ENCODE assay signal across 8 cellular contexts in genomic region chr13:33057019-33057785, GRCh38. TPM values are rescaled to one million over a fixed set of nuclear protein-coding genes. Genes with fewer than 3 reads are reported as not detected.
DNase-seq lines count a peak whose midpoint lies in the region; ATAC-seq, FAIRE-seq and TF ChIP-seq lines count a peak whose summit lies in the region.

No MANE protein-coding gene starts in this region.

- no peaks in the 10 kb centered on the region for H3K27me3 Mint-ChIP-seq in WTC11 (ENCODE audit: low read depth)

- H3K4me3 ChIP-seq in AG10803 (ENCODE audit: low read length) (no peak overlapping the region), kidney (ENCODE audit: low read length in 2 of 2) (no peak overlapping the region)

- no peak for FAIRE-seq in kidney (lab: Jason Lieb, UNC)

- CTCF ChIA-PET in HEK293T (lab: Yijun Ruan, JAX) (interaction anchor here (0.7 to 1.2 kb wide), 3 partner anchors 9 to 22 kb away, joined by 3 to 4 read pairs (median 3); no protein-coding TSS in a partner anchor), WTC11 (lab: Charles Lee) (interaction anchor here (0.7 to 1.4 kb wide), 4 partner anchors 16 to 235 kb away, joined by 3 read pairs; no protein-coding TSS in a partner anchor)

- H3K9me3 ChIP-seq in kidney (ENCODE audit: control insufficient read depth in 1 of 2, low read length in 2 of 2): no peaks in the 10 kb centered on the region

- no peak overlapping the region for H3K27ac ChIP-seq in kidney (ENCODE audit: low read depth in 2 of 2, low read length in 2 of 2)

- peak; percentile 15 for DNase-seq in AG10803 (ENCODE audit: low read depth)
- DNase-seq in HEK293T (ENCODE audit: extremely low spot score): peak; percentile 45
- DNase-seq in WTC11 (ENCODE audit: low spot score): no peak
- peak; percentile 47 for DNase-seq in left kidney (ENCODE audit: low read depth, low spot score)
- no peak for DNase-seq in activated CD8-positive, alpha-beta memory T cell treated with anti-CD3 and anti-CD28 coated beads for 24 hours
- DNase-seq in kidney: no peak
- no peak for DNase-seq in RPMI8226

- no peaks in the 10 kb centered on the region for H3K4me1 Mint-ChIP-seq in WTC11

- H3K36me3 ChIP-seq in kidney (ENCODE audit: control insufficient read depth in 1 of 2, insufficient read depth in 2 of 2, low read length in 2 of 2): peaks cover 14 to 28% of the 10 kb centered on the region in 2 donors

- H3K4me1 ChIP-seq in kidney (ENCODE audit: control insufficient read depth in 1 of 2, insufficient read depth in 1 of 2, low read depth in 1 of 2, low read length in 2 of 2): peaks cover 0 to 9% of the 10 kb centered on the region in 2 donors

- H3K9me3 Mint-ChIP-seq in WTC11: no peaks in the 10 kb centered on the region

- H3K36me3 Mint-ChIP-seq in WTC11: no peaks in the 10 kb centered on the region

- no peak overlapping the region for H3K9ac ChIP-seq in kidney (ENCODE audit: low read length in 2 of 2)

- H3K4me3 Mint-ChIP-seq in WTC11: no peak overlapping the region

- POLR2A ChIA-PET in HEK293T (lab: Yijun Ruan, JAX) (no interaction called here), WTC11 (lab: Charles Lee) (interaction anchor here (0.7 kb wide), 1 partner anchor 9 kb away, joined by 5 read pairs; no protein-coding TSS in a partner anchor)

- H3K27ac Mint-ChIP-seq in WTC11: no peak overlapping the region

- peak; percentile 80 for ATAC-seq in WTC11
- ATAC-seq in GM21737 (IDR thresholded peaks at IDR 0.05; ENCODE audit: unreplicated experiment): no peak

- peak; percentile 57 for TF ChIP-seq CTCF in AG10803 (conservative IDR thresholded peaks at IDR 0.05; ENCODE audit: low read length)
- TF ChIP-seq CTCF in WTC11 (IDR thresholded peaks at IDR 0.05): peak; percentile 25; the same call in 1 of the 2 replicates
- TF ChIP-seq CTCF in kidney (IDR thresholded peaks at IDR 0.05; ENCODE audit: borderline replicate concordance, extremely low read depth, insufficient read depth): no peak

- intact Hi-C loops in kidney (cut with DNase I): no loop called here

TF ChIP-seq in HEK293T, 16 proteins besides CTCF, POLR2A, EP300 and RAD21:
- TF ChIP-seq ARNT (IDR thresholded peaks at IDR 0.05) (no peak), BHLHE40 (IDR thresholded peaks at IDR 0.05; ENCODE audit: borderline replicate concordance) (no peak), FOXM1 (IDR thresholded peaks at IDR 0.05; ENCODE audit: borderline replicate concordance) (no peak), ZNF384 (IDR thresholded peaks at IDR 0.05) (no peak), CTBP1 (IDR thresholded peaks at IDR 0.05; ENCODE audit: borderline replicate concordance) (no peak)

TF ChIP-seq in WTC11, 78 proteins besides CTCF, POLR2A, EP300 and RAD21 (continues in another document):
- no peak for TF ChIP-seq FOXJ3 (CRISPR knock-in tag; IDR thresholded peaks at IDR 0.05; ENCODE audit: borderline replicate concordance)
- no peak for TF ChIP-seq HMGXB4 (CRISPR knock-in tag; IDR thresholded peaks at IDR 0.05)
- TF ChIP-seq, protein P1, sequence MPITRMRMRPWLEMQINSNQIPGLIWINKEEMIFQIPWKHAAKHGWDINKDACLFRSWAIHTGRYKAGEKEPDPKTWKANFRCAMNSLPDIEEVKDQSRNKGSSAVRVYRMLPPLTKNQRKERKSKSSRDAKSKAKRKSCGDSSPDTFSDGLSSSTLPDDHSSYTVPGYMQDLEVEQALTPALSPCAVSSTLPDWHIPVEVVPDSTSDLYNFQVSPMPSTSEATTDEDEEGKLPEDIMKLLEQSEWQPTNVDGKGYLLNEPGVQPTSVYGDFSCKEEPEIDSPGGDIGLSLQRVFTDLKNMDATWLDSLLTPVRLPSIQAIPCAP (CRISPR knock-in tag; IDR thresholded peaks at IDR 0.05): no peak
- no peak for TF ChIP-seq NR2C2 (CRISPR knock-in tag; IDR thresholded peaks at IDR 0.05)
- TF ChIP-seq, protein P2, sequence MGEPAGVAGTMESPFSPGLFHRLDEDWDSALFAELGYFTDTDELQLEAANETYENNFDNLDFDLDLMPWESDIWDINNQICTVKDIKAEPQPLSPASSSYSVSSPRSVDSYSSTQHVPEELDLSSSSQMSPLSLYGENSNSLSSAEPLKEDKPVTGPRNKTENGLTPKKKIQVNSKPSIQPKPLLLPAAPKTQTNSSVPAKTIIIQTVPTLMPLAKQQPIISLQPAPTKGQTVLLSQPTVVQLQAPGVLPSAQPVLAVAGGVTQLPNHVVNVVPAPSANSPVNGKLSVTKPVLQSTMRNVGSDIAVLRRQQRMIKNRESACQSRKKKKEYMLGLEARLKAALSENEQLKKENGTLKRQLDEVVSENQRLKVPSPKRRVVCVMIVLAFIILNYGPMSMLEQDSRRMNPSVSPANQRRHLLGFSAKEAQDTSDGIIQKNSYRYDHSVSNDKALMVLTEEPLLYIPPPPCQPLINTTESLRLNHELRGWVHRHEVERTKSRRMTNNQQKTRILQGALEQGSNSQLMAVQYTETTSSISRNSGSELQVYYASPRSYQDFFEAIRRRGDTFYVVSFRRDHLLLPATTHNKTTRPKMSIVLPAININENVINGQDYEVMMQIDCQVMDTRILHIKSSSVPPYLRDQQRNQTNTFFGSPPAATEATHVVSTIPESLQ (CRISPR knock-in tag; IDR thresholded peaks at IDR 0.05): no peak
- TF ChIP-seq ZSCAN18 (CRISPR knock-in tag; IDR thresholded peaks at IDR 0.05): no peak
- TF ChIP-seq RORB (CRISPR knock-in tag; IDR thresholded peaks at IDR 0.05): no peak
- no peak for TF ChIP-seq EMX1 (CRISPR knock-in tag; IDR thresholded peaks at IDR 0.05)
- TF ChIP-seq ZNF671 (CRISPR knock-in tag; IDR thresholded peaks at IDR 0.05): no peak
- no peak for TF ChIP-seq ZBTB21 (CRISPR knock-in tag; IDR thresholded peaks at IDR 0.05; ENCODE audit: borderline replicate concordance)
- TF ChIP-seq, protein P3, sequence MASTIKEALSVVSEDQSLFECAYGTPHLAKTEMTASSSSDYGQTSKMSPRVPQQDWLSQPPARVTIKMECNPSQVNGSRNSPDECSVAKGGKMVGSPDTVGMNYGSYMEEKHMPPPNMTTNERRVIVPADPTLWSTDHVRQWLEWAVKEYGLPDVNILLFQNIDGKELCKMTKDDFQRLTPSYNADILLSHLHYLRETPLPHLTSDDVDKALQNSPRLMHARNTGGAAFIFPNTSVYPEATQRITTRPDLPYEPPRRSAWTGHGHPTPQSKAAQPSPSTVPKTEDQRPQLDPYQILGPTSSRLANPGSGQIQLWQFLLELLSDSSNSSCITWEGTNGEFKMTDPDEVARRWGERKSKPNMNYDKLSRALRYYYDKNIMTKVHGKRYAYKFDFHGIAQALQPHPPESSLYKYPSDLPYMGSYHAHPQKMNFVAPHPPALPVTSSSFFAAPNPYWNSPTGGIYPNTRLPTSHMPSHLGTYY (CRISPR knock-in tag; IDR thresholded peaks at IDR 0.05): no peak
- TF ChIP-seq ZBTB43 (CRISPR knock-in tag; IDR thresholded peaks at IDR 0.05): no peak
- TF ChIP-seq RELA (CRISPR knock-in tag; IDR thresholded peaks at IDR 0.05; ENCODE audit: borderline replicate concordance): no peak
- TF ChIP-seq ZNF121 (CRISPR knock-in tag; IDR thresholded peaks at IDR 0.05): no peak
- no peak for TF ChIP-seq SOX15 (CRISPR knock-in tag; IDR thresholded peaks at IDR 0.05)
- TF ChIP-seq ELF4 (CRISPR knock-in tag; IDR thresholded peaks at IDR 0.05; ENCODE audit: low read depth): no peak
- no peak for TF ChIP-seq PREB (CRISPR knock-in tag; IDR thresholded peaks at IDR 0.05; ENCODE audit: borderline replicate concordance)

RNA-seq across cellular contexts. Expression of gene KL, which starts 41.0 kb away (rescaled TPM):
- 0.07 TPM in 1 of 3 replicates, not detected in the others for total RNA-seq in WTC11 (2021)
- 12.5 TPM for total RNA-seq in kidney
- polyA plus RNA-seq in kidney (ENCODE audit: insufficient read depth, low read depth, low replicate concordance): 47.4 TPM

Comparison
In these comparisons a context has a peak if more than half of its experiments do, and no peak if none do; other contexts are left out.
1. DNase-seq: peak in AG10803 (single experiment), HEK293T (single experiment) and left kidney (single experiment); none in WTC11 (single experiment), activated CD8-positive, alpha-beta memory T cell treated with anti-CD3 and anti-CD28 coated beads for 24 hours (single experiment), kidney (single experiment) and RPMI8226 (single experiment).
2. RNA of gene KL, which starts 41.0 kb away (total RNA-seq): 12.5 TPM in kidney (single experiment); 0.07 TPM in WTC11; every median in the first group is over 10 times any median in the second.